In the genomic region with DNA sequence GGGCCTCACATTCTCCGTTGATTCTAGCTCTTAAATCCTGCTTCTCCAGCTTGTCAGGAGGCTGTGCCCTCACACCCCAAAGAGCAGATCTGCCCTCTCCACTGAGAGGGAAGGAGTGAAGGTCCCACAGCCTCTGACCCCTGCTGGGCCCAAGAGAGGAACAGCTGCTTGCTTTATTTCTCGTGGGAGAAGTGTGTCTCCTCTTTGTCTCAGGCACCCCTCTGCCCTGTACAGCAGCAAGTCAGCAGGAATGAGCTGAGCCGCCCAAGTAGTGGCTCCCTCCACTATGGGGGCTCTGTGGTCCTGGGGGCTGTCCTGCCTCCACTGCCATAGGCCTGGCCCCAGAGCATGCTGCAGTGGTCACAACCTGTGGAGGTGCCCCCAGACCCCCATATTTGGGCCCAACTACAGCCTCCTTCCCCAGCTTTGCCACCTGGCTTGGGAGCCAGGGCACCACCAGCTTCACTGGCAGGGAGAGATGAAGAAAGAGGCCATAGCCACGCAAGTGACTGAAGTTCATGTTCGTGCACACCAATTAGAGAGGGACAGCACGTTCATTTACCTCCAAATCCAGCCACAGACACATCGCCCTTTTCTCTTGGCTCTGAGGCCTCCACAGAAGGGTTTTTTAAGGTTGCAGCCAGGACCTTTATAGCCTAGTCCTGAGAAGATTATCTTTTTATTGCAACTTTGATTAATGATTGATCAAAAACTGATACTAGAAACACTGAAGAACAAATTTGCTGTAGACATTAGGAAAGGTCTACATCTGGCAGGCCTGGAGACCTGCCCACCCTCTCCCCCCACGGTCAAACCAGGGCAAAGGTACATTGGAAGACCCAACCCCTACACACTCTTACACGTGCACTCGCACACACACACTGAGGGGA, we compare ENCODE assay signal across 14 cellular contexts. TPM values are rescaled to one million over a fixed set of nuclear protein-coding genes. Genes with fewer than 3 reads are reported as not detected.
DNase-seq lines count a peak whose midpoint lies in the region; ATAC-seq and TF ChIP-seq lines count a peak whose summit lies in the region.
"Had no signal": no experiment of that assay in that cellular context is flagged by ENCODE, and none has a peak within 500 bp of the region (broad histone marks: within the 10 kb centered on the region; RNA-seq: fewer than 3 reads in every experiment).

No MANE protein-coding gene starts in this region.

- H4K20me1 ChIP-seq in DND-41 (ENCODE audit: insufficient read depth, low read length) (no peaks in the 10 kb centered on the region), hepatocyte (ENCODE audit: insufficient read depth, poor library complexity, severe bottlenecking) (no peaks in the 10 kb centered on the region)

- WGBS in hepatocyte (ENCODE audit: low lambda C conversion rate, missing lambda C conversion rate): 71% methylated on average over 10 of the region's 10 CpGs

- CTCF ChIA-PET in RWPE1 (lab: Yijun Ruan, JAX): interaction anchor here (0.6 kb wide), 1 partner anchor 415 kb away, joined by 4 read pairs; no protein-coding TSS in a partner anchor

- H3K9me3 ChIP-seq in DND-41 (ENCODE audit: insufficient read depth, low read length, severe bottlenecking) (no peaks in the 10 kb centered on the region), hepatocyte (ENCODE audit: low read depth) (no peaks in the 10 kb centered on the region), neutrophil (no peaks in the 10 kb centered on the region)

- TF ChIP-seq CTCF in DND-41 (IDR thresholded peaks at IDR 0.05; ENCODE audit: borderline replicate concordance, extremely low read depth, low read length, poor library complexity, severe bottlenecking) (no peak), RWPE1 (conservative IDR thresholded peaks at IDR 0.05; ENCODE audit: low read depth) (no peak), hepatocyte (IDR thresholded peaks at IDR 0.05; ENCODE audit: poor library complexity) (no peak), neutrophil (IDR thresholded peaks at IDR 0.05) (no peak)

- H2AFZ ChIP-seq in DND-41 (ENCODE audit: low read depth, low read length): no peak overlapping the region
- no peak overlapping the region for H2AFZ ChIP-seq in hepatocyte

- H3K4me2 ChIP-seq in DND-41 (ENCODE audit: insufficient read depth, low read length) (peak overlapping the region; percentile 50), hepatocyte (no peak overlapping the region)

- DNase-seq in DND-41 (peak; percentile 35), RWPE1 (ENCODE audit: low spot score) (no peak), hepatocyte (ENCODE audit: low spot score) (no peak)
- no peak for DNase-seq in stimulated activated CD4-positive, alpha-beta T cell treated with anti-CD3 and anti-CD28 coated beads, Interleukin-15, amount 100 ng/mL, for 24 hours
- DNase-seq: foreskin fibroblast, NCI-H1417, NCI-H526, posterior cingulate gyrus, Right ventricle myocardium superior had no signal

- no peak for ATAC-seq in DND-41 (ENCODE audit: insufficient read depth, low read depth)
- ATAC-seq in GM19328 (IDR thresholded peaks at IDR 0.05; ENCODE audit: unreplicated experiment): no peak
- ATAC-seq in HG02938 (IDR thresholded peaks at IDR 0.05; ENCODE audit: unreplicated experiment): no peak
- ATAC-seq: WTC11 had no signal

- H3K4me3 ChIP-seq in DND-41 (ENCODE audit: low read depth in 1 of 2, low read length in 2 of 2): peak overlapping the region in 1 of 2 experiments; percentile 26; a peak in 1 of 4 replicates
- H3K4me3 ChIP-seq in hepatocyte: no peak overlapping the region
- H3K4me3 ChIP-seq in neutrophil (ENCODE audit: low read depth in 1 of 2, low read length in 1 of 2): peak overlapping the region in 1 of 2 experiments; percentile 70
- H3K4me3 ChIP-seq: GM23338 had no signal

- H3K27ac ChIP-seq in DND-41 (ENCODE audit: low read length) (peak overlapping the region; percentile 99), RWPE1 (peak overlapping the region; percentile 9), hepatocyte (peak overlapping the region; percentile 20), neutrophil (peak overlapping the region; percentile 100)

- H3K4me1 ChIP-seq in DND-41 (ENCODE audit: insufficient read depth, low read length) (peaks cover 99% of the 10 kb centered on the region), hepatocyte (ENCODE audit: insufficient read depth) (peaks cover 36% of the 10 kb centered on the region), neutrophil (ENCODE audit: control insufficient read depth in 1 of 2, insufficient read depth in 1 of 2, low read depth in 1 of 2, low read length in 1 of 2) (peaks cover 100% of the 10 kb centered on the region in 2 experiments)

- POLR2A ChIA-PET in RWPE1 (lab: Yijun Ruan, JAX; ENCODE audit: low non-redundant PET): interaction anchor here (0.6 kb wide), 1 partner anchor 17 kb away, joined by 3 read pairs; no protein-coding TSS in a partner anchor

- H3K9me2 ChIP-seq in hepatocyte (replicated peaks; ENCODE audit: insufficient read depth): no peaks in the 10 kb centered on the region

- no peaks in the 10 kb centered on the region for H3K27me3 ChIP-seq in DND-41 (ENCODE audit: insufficient read depth, low read length, poor library complexity)
- H3K27me3 ChIP-seq in hepatocyte: no peaks in the 10 kb centered on the region
- H3K27me3 ChIP-seq in neutrophil: no peaks in the 10 kb centered on the region

- H3K36me3 ChIP-seq in DND-41 (ENCODE audit: insufficient read depth, low read length) (peaks cover 72% of the 10 kb centered on the region), hepatocyte (replicated peaks; ENCODE audit: insufficient read depth, low read depth) (no peaks in the 10 kb centered on the region), neutrophil (no peaks in the 10 kb centered on the region)

- H3K9ac ChIP-seq in DND-41 (ENCODE audit: low read depth, low read length): peak overlapping the region; percentile 65

- H3K79me2 ChIP-seq in DND-41 (ENCODE audit: insufficient read depth, low read length) (peaks cover 81% of the 10 kb centered on the region), hepatocyte (no peaks in the 10 kb centered on the region)

RNA-seq across cellular contexts. Expression of a gene that starts 27.5 kb away (rescaled TPM):
- 25.6 and 30.9 TPM in 2 replicates for total RNA-seq in hepatocyte
- polyA plus RNA-seq in hepatocyte: 35.8 and 44.8 TPM in 2 replicates

Comparison
In these comparisons a context has a peak if more than half of its experiments do, and no peak if none do; other contexts are left out.
1. H3K27ac ChIP-seq: peak in every context shown above with its lines; median percentile 100 in neutrophil; 99 in DND-41; 20 in hepatocyte; 9 in RWPE1.